ENCODE assay signal across 1 cellular context in the genomic region with DNA sequence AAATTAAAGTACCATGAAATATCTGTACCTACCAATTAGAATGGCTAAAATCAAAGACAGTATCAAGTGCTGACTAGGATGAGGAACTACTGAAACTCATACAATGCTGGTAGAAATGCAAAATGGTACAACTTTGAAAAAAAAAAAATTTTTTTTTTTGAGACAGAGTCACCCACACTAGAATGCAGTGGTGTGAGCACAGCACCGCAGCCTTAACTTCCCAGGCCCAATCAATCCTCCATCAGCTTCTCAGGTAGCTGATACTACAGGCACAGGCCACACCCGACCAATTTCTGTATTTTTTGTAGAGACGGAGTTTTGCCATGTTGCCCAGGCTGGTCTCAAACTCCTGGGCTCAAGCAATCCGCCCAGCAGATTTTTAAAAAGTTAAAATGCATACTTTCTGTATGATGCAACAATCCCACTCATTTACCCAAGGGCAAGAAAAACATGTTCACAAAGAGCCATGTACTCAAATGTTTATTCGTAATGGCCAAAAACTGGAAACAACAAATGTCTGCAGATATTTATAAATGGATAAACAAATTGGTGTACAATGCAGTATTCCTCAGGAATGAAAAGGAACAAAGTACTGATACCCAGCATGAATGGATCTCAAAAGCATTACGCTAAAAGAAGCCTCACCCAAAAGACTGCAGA.
TF ChIP-seq lines count a peak whose summit lies in the region.

No MANE protein-coding gene starts in this region.

TF ChIP-seq in K562, 482 proteins besides CTCF, POLR2A, EP300 and RAD21 (continues in another document):
- no peak for TF ChIP-seq MIER1 (IDR thresholded peaks at IDR 0.05; ENCODE audit: low read depth)
- no peak for TF ChIP-seq SMARCA5 (IDR thresholded peaks at IDR 0.05)
- TF ChIP-seq RFX1 (IDR thresholded peaks at IDR 0.05) = no peak
- no peak for TF ChIP-seq CHD1 (IDR thresholded peaks at IDR 0.05; ENCODE audit: low read length)
- TF ChIP-seq XRCC5 (IDR thresholded peaks at IDR 0.05; ENCODE audit: low read depth, low read length) = no peak
- TF ChIP-seq ZNF121 (CRISPR knock-in tag; conservative IDR thresholded peaks at IDR 0.05) = no peak
- TF ChIP-seq ATF1 (CRISPR knock-in tag; IDR thresholded peaks at IDR 0.05) = no peak
- TF ChIP-seq ATF1 (tag; IDR thresholded peaks at IDR 0.05) = no peak
- no peak for TF ChIP-seq MTA3 (IDR thresholded peaks at IDR 0.05; ENCODE audit: borderline replicate concordance)
- no peak for TF ChIP-seq DACH1 (IDR thresholded peaks at IDR 0.05; ENCODE audit: partially characterized antibody)
- TF ChIP-seq, protein P1, sequence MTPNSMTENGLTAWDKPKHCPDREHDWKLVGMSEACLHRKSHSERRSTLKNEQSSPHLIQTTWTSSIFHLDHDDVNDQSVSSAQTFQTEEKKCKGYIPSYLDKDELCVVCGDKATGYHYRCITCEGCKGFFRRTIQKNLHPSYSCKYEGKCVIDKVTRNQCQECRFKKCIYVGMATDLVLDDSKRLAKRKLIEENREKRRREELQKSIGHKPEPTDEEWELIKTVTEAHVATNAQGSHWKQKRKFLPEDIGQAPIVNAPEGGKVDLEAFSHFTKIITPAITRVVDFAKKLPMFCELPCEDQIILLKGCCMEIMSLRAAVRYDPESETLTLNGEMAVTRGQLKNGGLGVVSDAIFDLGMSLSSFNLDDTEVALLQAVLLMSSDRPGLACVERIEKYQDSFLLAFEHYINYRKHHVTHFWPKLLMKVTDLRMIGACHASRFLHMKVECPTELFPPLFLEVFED (CRISPR knock-in tag; conservative IDR thresholded peaks at IDR 0.05) = no peak
- peak; percentile 43 for TF ChIP-seq JUND (IDR thresholded peaks at IDR 0.05; ENCODE audit: borderline replicate concordance, low read depth, low read length)
- TF ChIP-seq JUND (tag; IDR thresholded peaks at IDR 0.05; ENCODE audit: borderline replicate concordance, low read depth, low read length) = no peak
- TF ChIP-seq ZNF584 (CRISPR knock-in tag; IDR thresholded peaks at IDR 0.05; ENCODE audit: low read depth) = no peak
- TF ChIP-seq, protein P2, sequence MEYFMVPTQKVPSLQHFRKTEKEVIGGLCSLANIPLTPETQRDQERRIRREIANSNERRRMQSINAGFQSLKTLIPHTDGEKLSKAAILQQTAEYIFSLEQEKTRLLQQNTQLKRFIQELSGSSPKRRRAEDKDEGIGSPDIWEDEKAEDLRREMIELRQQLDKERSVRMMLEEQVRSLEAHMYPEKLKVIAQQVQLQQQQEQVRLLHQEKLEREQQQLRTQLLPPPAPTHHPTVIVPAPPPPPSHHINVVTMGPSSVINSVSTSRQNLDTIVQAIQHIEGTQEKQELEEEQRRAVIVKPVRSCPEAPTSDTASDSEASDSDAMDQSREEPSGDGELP (CRISPR knock-in tag; IDR thresholded peaks at IDR 0.05; ENCODE audit: borderline replicate concordance) = no peak
- no peak for TF ChIP-seq ZNF232 (CRISPR knock-in tag; IDR thresholded peaks at IDR 0.05)
- no peak for TF ChIP-seq RBM14 (IDR thresholded peaks at IDR 0.05; ENCODE audit: borderline replicate concordance, insufficient read depth, low read depth, low read length)
- TF ChIP-seq, protein P3, sequence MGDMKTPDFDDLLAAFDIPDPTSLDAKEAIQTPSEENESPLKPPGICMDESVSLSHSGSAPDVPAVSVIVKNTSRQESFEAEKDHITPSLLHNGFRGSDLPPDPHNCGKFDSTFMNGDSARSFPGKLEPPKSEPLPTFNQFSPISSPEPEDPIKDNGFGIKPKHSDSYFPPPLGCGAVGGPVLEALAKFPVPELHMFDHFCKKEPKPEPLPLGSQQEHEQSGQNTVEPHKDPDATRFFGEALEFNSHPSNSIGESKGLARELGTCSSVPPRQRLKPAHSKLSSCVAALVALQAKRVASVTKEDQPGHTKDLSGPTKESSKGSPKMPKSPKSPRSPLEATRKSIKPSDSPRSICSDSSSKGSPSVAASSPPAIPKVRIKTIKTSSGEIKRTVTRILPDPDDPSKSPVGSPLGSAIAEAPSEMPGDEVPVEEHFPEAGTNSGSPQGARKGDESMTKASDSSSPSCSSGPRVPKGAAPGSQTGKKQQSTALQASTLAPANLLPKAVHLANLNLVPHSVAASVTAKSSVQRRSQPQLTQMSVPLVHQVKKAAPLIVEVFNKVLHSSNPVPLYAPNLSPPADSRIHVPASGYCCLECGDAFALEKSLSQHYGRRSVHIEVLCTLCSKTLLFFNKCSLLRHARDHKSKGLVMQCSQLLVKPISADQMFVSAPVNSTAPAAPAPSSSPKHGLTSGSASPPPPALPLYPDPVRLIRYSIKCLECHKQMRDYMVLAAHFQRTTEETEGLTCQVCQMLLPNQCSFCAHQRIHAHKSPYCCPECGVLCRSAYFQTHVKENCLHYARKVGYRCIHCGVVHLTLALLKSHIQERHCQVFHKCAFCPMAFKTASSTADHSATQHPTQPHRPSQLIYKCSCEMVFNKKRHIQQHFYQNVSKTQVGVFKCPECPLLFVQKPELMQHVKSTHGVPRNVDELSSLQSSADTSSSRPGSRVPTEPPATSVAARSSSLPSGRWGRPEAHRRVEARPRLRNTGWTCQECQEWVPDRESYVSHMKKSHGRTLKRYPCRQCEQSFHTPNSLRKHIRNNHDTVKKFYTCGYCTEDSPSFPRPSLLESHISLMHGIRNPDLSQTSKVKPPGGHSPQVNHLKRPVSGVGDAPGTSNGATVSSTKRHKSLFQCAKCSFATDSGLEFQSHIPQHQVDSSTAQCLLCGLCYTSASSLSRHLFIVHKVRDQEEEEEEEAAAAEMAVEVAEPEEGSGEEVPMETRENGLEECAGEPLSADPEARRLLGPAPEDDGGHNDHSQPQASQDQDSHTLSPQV (IDR thresholded peaks at IDR 0.05) = 0 out of 2 replicates have a peak, but pooled peaks have one; percentile 37
- TF ChIP-seq, protein P4, sequence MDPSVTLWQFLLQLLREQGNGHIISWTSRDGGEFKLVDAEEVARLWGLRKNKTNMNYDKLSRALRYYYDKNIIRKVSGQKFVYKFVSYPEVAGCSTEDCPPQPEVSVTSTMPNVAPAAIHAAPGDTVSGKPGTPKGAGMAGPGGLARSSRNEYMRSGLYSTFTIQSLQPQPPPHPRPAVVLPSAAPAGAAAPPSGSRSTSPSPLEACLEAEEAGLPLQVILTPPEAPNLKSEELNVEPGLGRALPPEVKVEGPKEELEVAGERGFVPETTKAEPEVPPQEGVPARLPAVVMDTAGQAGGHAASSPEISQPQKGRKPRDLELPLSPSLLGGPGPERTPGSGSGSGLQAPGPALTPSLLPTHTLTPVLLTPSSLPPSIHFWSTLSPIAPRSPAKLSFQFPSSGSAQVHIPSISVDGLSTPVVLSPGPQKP (CRISPR knock-in tag; IDR thresholded peaks at IDR 0.05) = no peak
- TF ChIP-seq BRD4 (IDR thresholded peaks at IDR 0.05) = no peak
- TF ChIP-seq ELF2 (CRISPR knock-in tag; IDR thresholded peaks at IDR 0.05) = no peak
- TF ChIP-seq ILF3 (IDR thresholded peaks at IDR 0.05; ENCODE audit: borderline replicate concordance) = no peak
- no peak for TF ChIP-seq ZNF212 (CRISPR knock-in tag; IDR thresholded peaks at IDR 0.05)
- TF ChIP-seq, protein P5, sequence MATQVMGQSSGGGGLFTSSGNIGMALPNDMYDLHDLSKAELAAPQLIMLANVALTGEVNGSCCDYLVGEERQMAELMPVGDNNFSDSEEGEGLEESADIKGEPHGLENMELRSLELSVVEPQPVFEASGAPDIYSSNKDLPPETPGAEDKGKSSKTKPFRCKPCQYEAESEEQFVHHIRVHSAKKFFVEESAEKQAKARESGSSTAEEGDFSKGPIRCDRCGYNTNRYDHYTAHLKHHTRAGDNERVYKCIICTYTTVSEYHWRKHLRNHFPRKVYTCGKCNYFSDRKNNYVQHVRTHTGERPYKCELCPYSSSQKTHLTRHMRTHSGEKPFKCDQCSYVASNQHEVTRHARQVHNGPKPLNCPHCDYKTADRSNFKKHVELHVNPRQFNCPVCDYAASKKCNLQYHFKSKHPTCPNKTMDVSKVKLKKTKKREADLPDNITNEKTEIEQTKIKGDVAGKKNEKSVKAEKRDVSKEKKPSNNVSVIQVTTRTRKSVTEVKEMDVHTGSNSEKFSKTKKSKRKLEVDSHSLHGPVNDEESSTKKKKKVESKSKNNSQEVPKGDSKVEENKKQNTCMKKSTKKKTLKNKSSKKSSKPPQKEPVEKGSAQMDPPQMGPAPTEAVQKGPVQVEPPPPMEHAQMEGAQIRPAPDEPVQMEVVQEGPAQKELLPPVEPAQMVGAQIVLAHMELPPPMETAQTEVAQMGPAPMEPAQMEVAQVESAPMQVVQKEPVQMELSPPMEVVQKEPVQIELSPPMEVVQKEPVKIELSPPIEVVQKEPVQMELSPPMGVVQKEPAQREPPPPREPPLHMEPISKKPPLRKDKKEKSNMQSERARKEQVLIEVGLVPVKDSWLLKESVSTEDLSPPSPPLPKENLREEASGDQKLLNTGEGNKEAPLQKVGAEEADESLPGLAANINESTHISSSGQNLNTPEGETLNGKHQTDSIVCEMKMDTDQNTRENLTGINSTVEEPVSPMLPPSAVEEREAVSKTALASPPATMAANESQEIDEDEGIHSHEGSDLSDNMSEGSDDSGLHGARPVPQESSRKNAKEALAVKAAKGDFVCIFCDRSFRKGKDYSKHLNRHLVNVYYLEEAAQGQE (CRISPR knock-in tag; IDR thresholded peaks at IDR 0.05; ENCODE audit: low read depth) = no peak
- no peak for TF ChIP-seq POLR3G (IDR thresholded peaks at IDR 0.05; ENCODE audit: extremely low read depth, insufficient read length, insufficient replicate concordance)
- TF ChIP-seq NR2C2 (CRISPR knock-in tag; IDR thresholded peaks at IDR 0.05) = no peak
- no peak for TF ChIP-seq NR2C2 (tag; IDR thresholded peaks at IDR 0.05)
- TF ChIP-seq, protein P6, sequence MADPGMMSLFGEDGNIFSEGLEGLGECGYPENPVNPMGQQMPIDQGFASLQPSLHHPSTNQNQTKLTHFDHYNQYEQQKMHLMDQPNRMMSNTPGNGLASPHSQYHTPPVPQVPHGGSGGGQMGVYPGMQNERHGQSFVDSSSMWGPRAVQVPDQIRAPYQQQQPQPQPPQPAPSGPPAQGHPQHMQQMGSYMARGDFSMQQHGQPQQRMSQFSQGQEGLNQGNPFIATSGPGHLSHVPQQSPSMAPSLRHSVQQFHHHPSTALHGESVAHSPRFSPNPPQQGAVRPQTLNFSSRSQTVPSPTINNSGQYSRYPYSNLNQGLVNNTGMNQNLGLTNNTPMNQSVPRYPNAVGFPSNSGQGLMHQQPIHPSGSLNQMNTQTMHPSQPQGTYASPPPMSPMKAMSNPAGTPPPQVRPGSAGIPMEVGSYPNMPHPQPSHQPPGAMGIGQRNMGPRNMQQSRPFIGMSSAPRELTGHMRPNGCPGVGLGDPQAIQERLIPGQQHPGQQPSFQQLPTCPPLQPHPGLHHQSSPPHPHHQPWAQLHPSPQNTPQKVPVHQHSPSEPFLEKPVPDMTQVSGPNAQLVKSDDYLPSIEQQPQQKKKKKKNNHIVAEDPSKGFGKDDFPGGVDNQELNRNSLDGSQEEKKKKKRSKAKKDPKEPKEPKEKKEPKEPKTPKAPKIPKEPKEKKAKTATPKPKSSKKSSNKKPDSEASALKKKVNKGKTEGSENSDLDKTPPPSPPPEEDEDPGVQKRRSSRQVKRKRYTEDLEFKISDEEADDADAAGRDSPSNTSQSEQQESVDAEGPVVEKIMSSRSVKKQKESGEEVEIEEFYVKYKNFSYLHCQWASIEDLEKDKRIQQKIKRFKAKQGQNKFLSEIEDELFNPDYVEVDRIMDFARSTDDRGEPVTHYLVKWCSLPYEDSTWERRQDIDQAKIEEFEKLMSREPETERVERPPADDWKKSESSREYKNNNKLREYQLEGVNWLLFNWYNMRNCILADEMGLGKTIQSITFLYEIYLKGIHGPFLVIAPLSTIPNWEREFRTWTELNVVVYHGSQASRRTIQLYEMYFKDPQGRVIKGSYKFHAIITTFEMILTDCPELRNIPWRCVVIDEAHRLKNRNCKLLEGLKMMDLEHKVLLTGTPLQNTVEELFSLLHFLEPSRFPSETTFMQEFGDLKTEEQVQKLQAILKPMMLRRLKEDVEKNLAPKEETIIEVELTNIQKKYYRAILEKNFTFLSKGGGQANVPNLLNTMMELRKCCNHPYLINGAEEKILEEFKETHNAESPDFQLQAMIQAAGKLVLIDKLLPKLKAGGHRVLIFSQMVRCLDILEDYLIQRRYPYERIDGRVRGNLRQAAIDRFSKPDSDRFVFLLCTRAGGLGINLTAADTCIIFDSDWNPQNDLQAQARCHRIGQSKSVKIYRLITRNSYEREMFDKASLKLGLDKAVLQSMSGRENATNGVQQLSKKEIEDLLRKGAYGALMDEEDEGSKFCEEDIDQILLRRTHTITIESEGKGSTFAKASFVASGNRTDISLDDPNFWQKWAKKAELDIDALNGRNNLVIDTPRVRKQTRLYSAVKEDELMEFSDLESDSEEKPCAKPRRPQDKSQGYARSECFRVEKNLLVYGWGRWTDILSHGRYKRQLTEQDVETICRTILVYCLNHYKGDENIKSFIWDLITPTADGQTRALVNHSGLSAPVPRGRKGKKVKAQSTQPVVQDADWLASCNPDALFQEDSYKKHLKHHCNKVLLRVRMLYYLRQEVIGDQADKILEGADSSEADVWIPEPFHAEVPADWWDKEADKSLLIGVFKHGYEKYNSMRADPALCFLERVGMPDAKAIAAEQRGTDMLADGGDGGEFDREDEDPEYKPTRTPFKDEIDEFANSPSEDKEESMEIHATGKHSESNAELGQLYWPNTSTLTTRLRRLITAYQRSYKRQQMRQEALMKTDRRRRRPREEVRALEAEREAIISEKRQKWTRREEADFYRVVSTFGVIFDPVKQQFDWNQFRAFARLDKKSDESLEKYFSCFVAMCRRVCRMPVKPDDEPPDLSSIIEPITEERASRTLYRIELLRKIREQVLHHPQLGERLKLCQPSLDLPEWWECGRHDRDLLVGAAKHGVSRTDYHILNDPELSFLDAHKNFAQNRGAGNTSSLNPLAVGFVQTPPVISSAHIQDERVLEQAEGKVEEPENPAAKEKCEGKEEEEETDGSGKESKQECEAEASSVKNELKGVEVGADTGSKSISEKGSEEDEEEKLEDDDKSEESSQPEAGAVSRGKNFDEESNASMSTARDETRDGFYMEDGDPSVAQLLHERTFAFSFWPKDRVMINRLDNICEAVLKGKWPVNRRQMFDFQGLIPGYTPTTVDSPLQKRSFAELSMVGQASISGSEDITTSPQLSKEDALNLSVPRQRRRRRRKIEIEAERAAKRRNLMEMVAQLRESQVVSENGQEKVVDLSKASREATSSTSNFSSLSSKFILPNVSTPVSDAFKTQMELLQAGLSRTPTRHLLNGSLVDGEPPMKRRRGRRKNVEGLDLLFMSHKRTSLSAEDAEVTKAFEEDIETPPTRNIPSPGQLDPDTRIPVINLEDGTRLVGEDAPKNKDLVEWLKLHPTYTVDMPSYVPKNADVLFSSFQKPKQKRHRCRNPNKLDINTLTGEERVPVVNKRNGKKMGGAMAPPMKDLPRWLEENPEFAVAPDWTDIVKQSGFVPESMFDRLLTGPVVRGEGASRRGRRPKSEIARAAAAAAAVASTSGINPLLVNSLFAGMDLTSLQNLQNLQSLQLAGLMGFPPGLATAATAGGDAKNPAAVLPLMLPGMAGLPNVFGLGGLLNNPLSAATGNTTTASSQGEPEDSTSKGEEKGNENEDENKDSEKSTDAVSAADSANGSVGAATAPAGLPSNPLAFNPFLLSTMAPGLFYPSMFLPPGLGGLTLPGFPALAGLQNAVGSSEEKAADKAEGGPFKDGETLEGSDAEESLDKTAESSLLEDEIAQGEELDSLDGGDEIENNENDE (IDR thresholded peaks at IDR 0.05; ENCODE audit: low read depth, low read length) = no peak
- no peak for TF ChIP-seq CBX2 (IDR thresholded peaks at IDR 0.05; ENCODE audit: insufficient read depth, low read length, poor library complexity, severe bottlenecking)
- no peak for TF ChIP-seq ZKSCAN8 (CRISPR knock-in tag; IDR thresholded peaks at IDR 0.05)
